8 cellular contexts compared by ENCODE assay signal in the genomic region with DNA sequence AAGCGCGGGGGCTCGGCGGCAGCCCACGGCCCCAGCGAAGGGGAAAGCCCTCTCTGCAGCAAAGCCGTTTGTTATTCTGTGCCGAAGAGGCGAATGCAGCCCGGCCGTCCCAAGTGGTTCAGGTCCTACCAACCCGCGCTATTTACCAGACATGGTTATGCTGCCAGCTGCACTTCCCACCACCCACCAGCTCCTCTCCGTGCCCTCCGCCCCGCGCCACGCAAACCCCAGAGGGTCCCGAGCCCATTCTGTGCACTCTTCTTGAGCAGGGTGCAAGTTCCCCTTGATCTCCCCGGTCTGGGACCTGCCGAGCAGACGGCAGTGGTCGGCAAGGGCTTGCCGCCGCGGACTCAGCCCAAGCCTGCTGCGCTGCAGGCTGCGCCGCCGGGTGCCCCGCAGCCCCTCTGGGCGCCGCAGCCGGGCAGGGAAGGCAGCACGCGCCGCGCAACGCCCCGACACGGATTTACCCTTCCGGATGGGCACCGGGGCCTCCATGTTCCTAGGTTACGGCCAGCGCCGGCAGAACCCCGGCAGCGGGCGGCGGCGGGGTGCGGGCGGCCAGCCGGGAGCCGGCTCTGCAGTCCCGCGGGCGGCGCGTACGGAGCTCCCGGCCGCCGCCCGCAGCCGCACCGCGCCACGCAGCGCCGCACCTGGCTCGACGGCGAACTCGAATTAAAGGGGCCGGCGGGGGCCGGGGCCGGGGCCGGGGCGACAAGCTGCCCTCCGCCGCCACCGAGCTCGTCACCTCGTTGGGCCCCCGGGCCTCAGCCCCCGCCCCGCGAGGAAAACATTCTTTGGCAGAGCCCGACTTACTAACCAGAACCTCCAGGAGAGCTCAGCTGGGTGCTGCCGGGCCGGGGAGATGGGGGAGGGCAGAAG. TPM values are rescaled to one million over a fixed set of nuclear protein-coding genes. Genes with fewer than 3 reads are reported as not detected.
A peak's percentile ranks its signal among the peaks of the same experiment; 100 is the strongest.
DNase-seq lines count a peak whose midpoint lies in the region; ATAC-seq, FAIRE-seq and TF ChIP-seq lines count a peak whose summit lies in the region.

No MANE protein-coding gene starts in this region.

- no peak overlapping the region for H3K23ac ChIP-seq in IMR-90 (ENCODE audit: low read depth, low read length)

- FAIRE-seq in astrocyte (lab: Jason Lieb, UNC) (no peak), HTR-8/SVneo (lab: Jason Lieb, UNC) (no peak)

- no peak overlapping the region for H3K14ac ChIP-seq in IMR-90 (replicated peaks; ENCODE audit: low read depth, low read length)

- H3K79me1 ChIP-seq in IMR-90 (ENCODE audit: low read depth in 1 of 2, low read length in 2 of 2), result no peaks in the 10 kb centered on the region

- dilution Hi-C loops in IMR-90 (cut with HindIII; ENCODE audit: low sequenced_read_pairs, unreplicated experiment), result no loop called here

- no peak overlapping the region for H3K27ac ChIP-seq in IMR-90 (ENCODE audit: insufficient read depth, low read length)
- H3K27ac ChIP-seq in astrocyte (ENCODE audit: low read depth, low read length), result no peak overlapping the region
- peak overlapping the region; percentile 80 for H3K27ac ChIP-seq in layer of hippocampus (ENCODE audit: low read depth, low read length)

- DNase-seq in AG10803 (ENCODE audit: low read depth), result no peak
- no peak for DNase-seq in IMR-90
- DNase-seq in astrocyte (ENCODE audit: low read depth), result no peak
- DNase-seq in SW 1271 (lab: John Stamatoyannopoulos, UW), result no peak
- DNase-seq in HTR-8/SVneo (ENCODE audit: insufficient read length, low spot score), result no peak
- DNase-seq in NCI-H1048 (lab: John Stamatoyannopoulos, UW), result no peak

- H4K8ac ChIP-seq in IMR-90 (ENCODE audit: low read depth in 2 of 2, low read length in 2 of 2), result no peak overlapping the region

- H3K27me3 Mint-ChIP-seq in astrocyte (ENCODE audit: low read depth, unreplicated experiment), result peaks cover 70% of the 10 kb centered on the region
- H3K27me3 Mint-ChIP-seq in stimulated activated memory B cell treated with anti-CD40 and anti-IgM and Interleukin-4, amounts not matched to agents 10 μg/mL and 1 μg/mL and 100 μg/mL, for 72 hours, result peaks cover 64% of the 10 kb centered on the region

- H3K4me3 Mint-ChIP-seq in astrocyte (ENCODE audit: unreplicated experiment), result peak overlapping the region; percentile 80
- H3K4me3 Mint-ChIP-seq in stimulated activated memory B cell treated with anti-CD40 and anti-IgM and Interleukin-4, amounts not matched to agents 10 μg/mL and 1 μg/mL and 100 μg/mL, for 72 hours, result peak overlapping the region; percentile 82

- CTCF ChIA-PET in IMR-90 (lab: Yijun Ruan, JAX), result no interaction called here

- H3K36me3 ChIP-seq in IMR-90 (ENCODE audit: control insufficient read depth, insufficient read depth, low read length), result no peaks in the 10 kb centered on the region
- no peaks in the 10 kb centered on the region for H3K36me3 ChIP-seq in astrocyte (ENCODE audit: insufficient read depth, low read length)

- ATAC-seq in IMR-90 (ENCODE audit: low read depth), result peak; percentile 36
- ATAC-seq in stimulated activated memory B cell treated with anti-CD40 and anti-IgM and Interleukin-4, amounts not matched to agents 10 μg/mL and 1 μg/mL and 100 μg/mL, for 72 hours, result peak; percentile 46

- intact Hi-C loops in IMR-90 (cut with micrococcal nuclease), result no loop called here

- H3K4ac ChIP-seq in IMR-90 (ENCODE audit: low read depth, low read length), result no peak overlapping the region

- H3K4me1 Mint-ChIP-seq in astrocyte (ENCODE audit: low read depth, unreplicated experiment), result peaks cover 9% of the 10 kb centered on the region
- H3K4me1 Mint-ChIP-seq in stimulated activated memory B cell treated with anti-CD40 and anti-IgM and Interleukin-4, amounts not matched to agents 10 μg/mL and 1 μg/mL and 100 μg/mL, for 72 hours, result peaks cover 40% of the 10 kb centered on the region

- H2BK120ac ChIP-seq in IMR-90 (ENCODE audit: low read depth, low read length), result no peak overlapping the region

- H2BK15ac ChIP-seq in IMR-90 (ENCODE audit: low read depth, low read length), result no peak overlapping the region

- no peak overlapping the region for H3K18ac ChIP-seq in IMR-90 (ENCODE audit: low read depth, low read length)

- TF ChIP-seq CTCF in AG10803 (conservative IDR thresholded peaks at IDR 0.05; ENCODE audit: low read length) (no peak), IMR-90 (conservative IDR thresholded peaks at IDR 0.05; ENCODE audit: low read depth, low read length) (no peak), astrocyte (IDR thresholded peaks at IDR 0.05; ENCODE audit: insufficient read depth, low read depth, low read length) (no peak)

- no peak overlapping the region for H2AK5ac ChIP-seq in IMR-90 (ENCODE audit: low read depth, low read length)

- no peak overlapping the region for H4K5ac ChIP-seq in IMR-90 (ENCODE audit: low read depth, low read length)

- no peaks in the 10 kb centered on the region for H3K79me2 ChIP-seq in astrocyte (ENCODE audit: insufficient read depth, low read length)

- H4K20me1 ChIP-seq in IMR-90 (ENCODE audit: insufficient read depth, low read length) (no peaks in the 10 kb centered on the region; the same call in 1 of the 2 replicates), astrocyte (ENCODE audit: insufficient read depth, low read length) (no peaks in the 10 kb centered on the region)

- H3K9me3 Mint-ChIP-seq in astrocyte (ENCODE audit: unreplicated experiment), result peaks cover 1% of the 10 kb centered on the region
- H3K9me3 Mint-ChIP-seq in stimulated activated memory B cell treated with anti-CD40 and anti-IgM and Interleukin-4, amounts not matched to agents 10 μg/mL and 1 μg/mL and 100 μg/mL, for 72 hours, result no peaks in the 10 kb centered on the region

- no peak overlapping the region for H2BK5ac ChIP-seq in IMR-90 (ENCODE audit: low read depth, low read length, poor library complexity, severe bottlenecking)

- TF ChIP-seq RAD21 in IMR-90 (IDR thresholded peaks at IDR 0.05; ENCODE audit: low read length), result no peak

- H2AFZ ChIP-seq in IMR-90 (replicated peaks; ENCODE audit: low read length, poor library complexity) (peak overlapping the region; percentile 75), astrocyte (ENCODE audit: low read depth, low read length) (peak overlapping the region; percentile 75)

- H3K4me1 ChIP-seq in IMR-90 (ENCODE audit: control insufficient read depth, insufficient read depth, low read length) (no peaks in the 10 kb centered on the region; the same call in 1 of the 2 replicates), astrocyte (ENCODE audit: insufficient read depth, low read length) (peaks cover 8% of the 10 kb centered on the region)

- no peak overlapping the region for H3K9ac ChIP-seq in IMR-90 (ENCODE audit: low read depth, low read length)
- no peak overlapping the region for H3K9ac ChIP-seq in astrocyte (ENCODE audit: low read length)

- no peak for TF ChIP-seq POLR2A in IMR-90 (IDR thresholded peaks at IDR 0.05; ENCODE audit: low read depth, low read length)

- no peak overlapping the region for H4K91ac ChIP-seq in IMR-90 (ENCODE audit: insufficient read depth, low read depth, low read length)

- H3K56ac ChIP-seq in IMR-90 (ENCODE audit: extremely low read depth, insufficient read depth, low read length), result no peak overlapping the region

- H2BK20ac ChIP-seq in IMR-90 (ENCODE audit: low read depth, low read length), result no peak overlapping the region

- H3K36me3 Mint-ChIP-seq in astrocyte (ENCODE audit: low read depth, unreplicated experiment), result no peaks in the 10 kb centered on the region
- H3K36me3 Mint-ChIP-seq in stimulated activated memory B cell treated with anti-CD40 and anti-IgM and Interleukin-4, amounts not matched to agents 10 μg/mL and 1 μg/mL and 100 μg/mL, for 72 hours, result no peaks in the 10 kb centered on the region

- no peaks in the 10 kb centered on the region for H3K9me1 ChIP-seq in IMR-90 (ENCODE audit: insufficient read depth, low read length)

- H3K9me3 ChIP-seq in IMR-90 (ENCODE audit: control insufficient read depth, insufficient read depth, low read length), result no peaks in the 10 kb centered on the region
- H3K9me3 ChIP-seq in astrocyte (ENCODE audit: insufficient read depth, low read depth, low read length), result no peaks in the 10 kb centered on the region

- in situ Hi-C loops in IMR-90 (cut with MboI; ENCODE audit: low sequenced_read_pairs), result no loop called here

- peak overlapping the region; percentile 64; the same call in 1 of the 2 replicates for H3K4me2 ChIP-seq in IMR-90 (ENCODE audit: low read depth, low read length)
- peak overlapping the region; percentile 86 for H3K4me2 ChIP-seq in astrocyte (ENCODE audit: low read length)

- 4% methylated on average over 13 of the region's 93 CpGs; no CpG with 5 or more reads in 1 of the 2 experiments for WGBS in IMR-90 (ENCODE audit: extremely low coverage in 2 of 2, insufficient read length in 1 of 2), 2 experiments

- BruUV-seq in IMR-90 (replicated peaks; lab: Mats Ljungman, UMichigan), result no TSS peak

- no peak overlapping the region for H3K27ac Mint-ChIP-seq in astrocyte (ENCODE audit: unreplicated experiment)
- H3K27ac Mint-ChIP-seq in stimulated activated memory B cell treated with anti-CD40 and anti-IgM and Interleukin-4, amounts not matched to agents 10 μg/mL and 1 μg/mL and 100 μg/mL, for 72 hours, result peak overlapping the region; percentile 75

- H3K4me3 ChIP-seq in AG10803 (ENCODE audit: low read length) (peak overlapping the region; percentile 17), IMR-90 (ENCODE audit: insufficient read depth, low read depth, low read length) (peak overlapping the region; percentile 4; the same call in 1 of the 2 replicates), astrocyte (ENCODE audit: insufficient read depth, low read depth, low read length) (peak overlapping the region; percentile 44)

- POLR2A ChIA-PET in IMR-90 (lab: Charles Lee; ENCODE audit: unreplicated experiment), result no interaction called here

- H2AK9ac ChIP-seq in IMR-90 (replicated peaks; ENCODE audit: low read depth, low read length, poor library complexity), result no peak overlapping the region

- peaks cover 65% of the 10 kb centered on the region for H3K27me3 ChIP-seq in IMR-90 (ENCODE audit: control insufficient read depth, insufficient read depth, low read length)
- peaks cover 53% of the 10 kb centered on the region for H3K27me3 ChIP-seq in astrocyte (ENCODE audit: insufficient read depth, low read length)
- H3K27me3 ChIP-seq in layer of hippocampus (ENCODE audit: control insufficient read depth, insufficient read depth, low read length), result no peaks in the 10 kb centered on the region

TF ChIP-seq in IMR-90, 13 proteins besides CTCF, POLR2A, EP300 and RAD21 (continues in another document):
- TF ChIP-seq RFX5 (IDR thresholded peaks at IDR 0.05; ENCODE audit: low read depth, low read length), result no peak
- TF ChIP-seq MAZ (IDR thresholded peaks at IDR 0.05; ENCODE audit: borderline replicate concordance, low read depth, low read length), result no peak
- no peak for TF ChIP-seq MAFK (IDR thresholded peaks at IDR 0.05; ENCODE audit: low read depth, low read length)

RNA-seq across cellular contexts. Expression of a gene that starts 0.9 kb away (rescaled TPM):
- total RNA-seq in IMR-90 (2012; rRNA removed) (under 0.01 TPM in 1 of 2 replicates, not detected in the other), astrocyte (0.57 and 1.0 TPM in 2 replicates)
- polyA plus RNA-seq in IMR-90 (2012; rRNA removed), result not detected in 2 replicates
- polyA plus RNA-seq in IMR-90 (2012; cell fraction: cytosol; rRNA removed), result 0.01 and 0.13 TPM in 2 replicates
- polyA plus RNA-seq in IMR-90 (2012; cell fraction: nucleus; rRNA removed; ENCODE audit: low replicate concordance), result under 0.01 TPM in 1 of 2 replicates, not detected in the other
